In the genomic region with DNA sequence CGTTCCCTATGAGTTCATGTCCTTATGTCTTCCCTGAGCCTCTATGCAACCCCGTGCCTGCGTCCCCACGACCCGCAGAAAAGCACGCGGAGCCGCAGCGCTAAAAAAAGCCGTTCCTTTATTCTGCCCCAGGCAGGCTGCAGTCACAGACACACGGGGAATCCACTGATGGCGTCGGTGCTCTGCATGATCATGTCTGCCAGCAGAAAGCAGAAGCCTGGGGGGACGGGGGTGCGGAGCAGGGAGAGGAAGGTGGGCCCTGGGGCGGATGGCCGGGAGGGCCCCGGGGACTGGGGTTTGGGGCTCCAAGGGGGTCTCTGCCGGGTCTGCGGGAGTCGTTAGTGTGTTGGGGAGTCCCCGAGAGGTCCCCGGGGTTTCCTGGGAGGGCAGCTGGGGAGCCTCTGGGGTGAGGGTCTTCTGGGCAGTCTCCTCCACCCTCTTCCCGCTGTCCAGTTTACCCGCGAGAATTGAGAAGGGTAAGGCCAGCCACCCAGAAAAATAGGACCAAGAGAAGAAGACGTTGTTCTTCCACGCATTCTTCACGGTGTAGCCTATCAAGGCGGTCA, we compare ENCODE assay signal across 1 cellular context.
TF ChIP-seq lines count a peak whose summit lies in the region.

No MANE protein-coding gene starts in this region.

TF ChIP-seq in GM23338, 12 proteins besides CTCF, POLR2A, EP300 and RAD21 (continued from another document):
- TF ChIP-seq ETS1 (IDR thresholded peaks at IDR 0.05) (no peak), STAT1 (IDR thresholded peaks at IDR 0.05; ENCODE audit: unreplicated experiment) (no peak), ZNF114 (CRISPR knock-in tag; IDR thresholded peaks at IDR 0.05) (no peak)
